23 cellular contexts compared by ENCODE assay signal in the genomic region with DNA sequence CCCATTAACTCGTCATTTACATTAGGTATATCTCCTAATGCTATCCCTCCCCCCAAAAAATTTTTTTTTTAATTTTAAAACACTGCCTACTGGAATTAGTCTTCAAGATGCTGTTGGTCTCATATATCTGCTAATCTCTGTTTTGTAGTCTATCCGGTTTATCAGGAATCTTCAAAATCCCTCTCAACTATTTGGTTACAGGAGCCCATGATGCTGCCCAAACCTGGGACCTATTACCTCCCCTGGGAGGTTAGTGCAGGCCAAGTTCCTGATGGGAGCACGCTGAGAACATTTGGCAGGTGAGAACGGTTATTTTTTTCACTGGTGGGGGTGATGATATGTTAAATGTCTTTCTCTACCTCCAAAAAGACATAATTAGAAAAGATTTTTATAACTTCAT. TPM values are rescaled to one million over a fixed set of nuclear protein-coding genes. Genes with fewer than 3 reads are reported as not detected.
DNase-seq lines count a peak whose midpoint lies in the region; ATAC-seq and TF ChIP-seq lines count a peak whose summit lies in the region.
"Had no signal": no experiment of that assay in that cellular context is flagged by ENCODE, and none has a peak within 500 bp of the region (broad histone marks: within the 10 kb centered on the region; RNA-seq: fewer than 3 reads in every experiment).

No MANE protein-coding gene starts in this region.

- no peak overlapping the region for H3K9ac ChIP-seq in trophoblast cell (ENCODE audit: low read length)
- H3K9ac ChIP-seq: BLaER1 treated with 17β-estradiol and CSF1 and Interleukin-3, amounts not matched to agents 10 nM and 100 nM had no signal

- TF ChIP-seq CTCF in heart right ventricle (IDR thresholded peaks at IDR 0.05) (no peak), testis (IDR thresholded peaks at IDR 0.05) (no peak), breast epithelium (IDR thresholded peaks at IDR 0.05) (no peak)

- H2AFZ ChIP-seq in trophoblast cell (ENCODE audit: insufficient read depth, low read length, poor library complexity), result no peak overlapping the region
- H2AFZ ChIP-seq: GM23338 had no signal

- no peaks in the 10 kb centered on the region for H3K27me3 ChIP-seq in heart right ventricle
- no peaks in the 10 kb centered on the region for H3K27me3 ChIP-seq in trophoblast cell (ENCODE audit: insufficient read depth, low read length)
- no peaks in the 10 kb centered on the region for H3K27me3 ChIP-seq in testis
- H3K27me3 ChIP-seq in breast epithelium, result no peaks in the 10 kb centered on the region
- H3K27me3 ChIP-seq: BE2C; BLaER1 treated with 17β-estradiol and CSF1 and Interleukin-3, amounts not matched to agents 10 nM and 100 nM had no signal

- H3K36me3 ChIP-seq in heart right ventricle, result peaks cover 0 to 24% (median 0%) of the 10 kb centered on the region in 9 donors
- peaks cover 0 to 6% of the 10 kb centered on the region in 2 experiments for H3K36me3 ChIP-seq in trophoblast cell (ENCODE audit: control insufficient read depth in 1 of 2, insufficient read depth in 2 of 2, low read length in 2 of 2)
- H3K36me3 ChIP-seq in testis (ENCODE audit: low read depth, missing control alignments), result no peaks in the 10 kb centered on the region
- H3K36me3 ChIP-seq in breast epithelium, result no peaks in the 10 kb centered on the region

- H2BK5ac ChIP-seq in trophoblast cell (ENCODE audit: low read depth, low read length, poor library complexity), result no peak overlapping the region

- no peak overlapping the region for H3K4ac ChIP-seq in trophoblast cell (ENCODE audit: low read depth, low read length)

- intact Hi-C loops in Right ventricle myocardium superior (cut with DNase I), result no loop called here
- intact Hi-C loops in heart right ventricle (cut with DNase I), result loop anchor here in 1 of 10 donors (10.0 kb wide), 1 partner anchor 81 kb away; a partner anchor contains a TSS
- intact Hi-C loops in testis (cut with DNase I; ENCODE audit: low total_unique reads), result no loop called here
- intact Hi-C loops in breast epithelium (cut with DNase I; ENCODE audit: low total_unique reads), result no loop called here

- H3K9me3 ChIP-seq in heart right ventricle, result no peaks in the 10 kb centered on the region
- H3K9me3 ChIP-seq in trophoblast cell (ENCODE audit: insufficient read depth, low read depth, low read length), result no peaks in the 10 kb centered on the region
- no peaks in the 10 kb centered on the region for H3K9me3 ChIP-seq in testis
- H3K9me3 ChIP-seq in breast epithelium, result no peaks in the 10 kb centered on the region
- H3K9me3 ChIP-seq: A549; BE2C; BLaER1 treated with 17β-estradiol and CSF1 and Interleukin-3, amounts not matched to agents 10 nM and 100 nM had no signal

- ATAC-seq in Right ventricle myocardium superior (ENCODE audit: poor library complexity), result no peak
- ATAC-seq in heart right ventricle, result no peak
- ATAC-seq: A549, GM23338, HCT116 had no signal

- H3K79me1 ChIP-seq in trophoblast cell (ENCODE audit: low read length), result peaks cover 12% of the 10 kb centered on the region

- no peak overlapping the region for H2BK120ac ChIP-seq in trophoblast cell (ENCODE audit: insufficient read depth, low read length, poor library complexity)

- DNase-seq in Right ventricle myocardium superior (peak; percentile 1), heart right ventricle (no peak), islet precursor cell (peak; percentile 25), trophoblast cell (peak; percentile 75 to 94), testis (no peak), breast epithelium (ENCODE audit: low spot score in 2 of 2) (no peak), globus pallidus (ENCODE audit: low spot score) (no peak)
- DNase-seq: 8988T; ACHN; AML-193; BE2C; Calu3; CD4-positive, alpha-beta memory T cell; COR-L47; DMS53; DMS79 treated with DMSO at 0.1 percent for 48 hours; GF-D8; H9 had no signal

- WGBS in heart right ventricle, 2 donors, result 91 to 93% methylated on average over 4 of the region's 4 CpGs
- no CpG with 5 or more reads among the region's 4 CpGs for whole genome bisulfite sequencing in trophoblast cell (ENCODE audit: extremely low coverage, insufficient coverage, insufficient read length)
- 86 to 89% methylated on average over 4 of the region's 4 CpGs for WGBS in testis, 2 donors

- no peak overlapping the region for H3K23ac ChIP-seq in trophoblast cell (ENCODE audit: low read length)

- TF ChIP-seq POLR2A in testis (IDR thresholded peaks at IDR 0.05), result no peak
- TF ChIP-seq POLR2A in breast epithelium (IDR thresholded peaks at IDR 0.05), result no peak

- no peak overlapping the region for H4K91ac ChIP-seq in trophoblast cell (ENCODE audit: low read depth, low read length)

- no peak overlapping the region for H2BK12ac ChIP-seq in trophoblast cell (ENCODE audit: low read length)

- no peak overlapping the region for H3K4me3 ChIP-seq in heart right ventricle
- no peak overlapping the region for H3K4me3 ChIP-seq in trophoblast cell (ENCODE audit: low read depth, low read length)
- H3K4me3 ChIP-seq in testis, result no peak overlapping the region
- H3K4me3 ChIP-seq in breast epithelium, result no peak overlapping the region
- H3K4me3 ChIP-seq: A549; BLaER1 treated with 17β-estradiol and CSF1 and Interleukin-3, amounts not matched to agents 10 nM and 100 nM; GM23338 had no signal

- peaks cover 3% of the 10 kb centered on the region for H3K79me2 ChIP-seq in trophoblast cell (ENCODE audit: control insufficient read depth, insufficient read depth, low read length, poor library complexity)

- H3K14ac ChIP-seq in trophoblast cell (ENCODE audit: low read length), result no peak overlapping the region

- no peak overlapping the region for H2AK5ac ChIP-seq in trophoblast cell (ENCODE audit: low read length)

- H3K27ac ChIP-seq in heart right ventricle (no peak overlapping the region), trophoblast cell (ENCODE audit: low read depth, low read length) (no peak overlapping the region), testis (no peak overlapping the region), breast epithelium (no peak overlapping the region)
- H3K27ac ChIP-seq: A549; BLaER1 treated with 17β-estradiol and CSF1 and Interleukin-3, amounts not matched to agents 10 nM and 100 nM had no signal

- H3K4me2 ChIP-seq in trophoblast cell (ENCODE audit: low read length), result no peak overlapping the region
- H3K4me2 ChIP-seq: A549; BLaER1 treated with 17β-estradiol and CSF1 and Interleukin-3, amounts not matched to agents 10 nM and 100 nM; GM23338 had no signal

- H4K12ac ChIP-seq in trophoblast cell (ENCODE audit: low read depth, low read length), result no peak overlapping the region

- no peak overlapping the region for H4K8ac ChIP-seq in trophoblast cell (ENCODE audit: low read depth, low read length)

- no peak overlapping the region for H3K18ac ChIP-seq in trophoblast cell (ENCODE audit: low read length)

- H3K4me1 ChIP-seq in heart right ventricle, result peaks cover 0 to 33% (median 3%) of the 10 kb centered on the region in 9 donors
- H3K4me1 ChIP-seq in trophoblast cell (ENCODE audit: control insufficient read depth in 1 of 2, insufficient read depth in 2 of 2, low read length in 2 of 2), result peaks cover 13 to 20% of the 10 kb centered on the region in 2 experiments
- H3K4me1 ChIP-seq in testis, result peaks cover 36% of the 10 kb centered on the region
- H3K4me1 ChIP-seq in breast epithelium, result peaks cover 0 to 21% of the 10 kb centered on the region in 2 donors

RNA-seq across cellular contexts. Expression of a gene that starts 6.9 kb away (rescaled TPM):
- total RNA-seq in Right ventricle myocardium superior, result 7.6 TPM
- total RNA-seq in heart right ventricle, result 10 to 100 TPM in 3 of 10 donors, 1 to 10 TPM in 7; 4.4 to 13.3 (median 9.0) TPM
- polyA plus RNA-seq in heart right ventricle, result 10 to 100 TPM; 19.5 to 20.1 TPM
- polyA plus RNA-seq in trophoblast cell (2013), result 23.8 and 25.0 TPM in 2 replicates
- total RNA-seq in testis, result 10 to 100 TPM; 15.4 to 17.8 TPM
- 19.5 TPM for polyA plus RNA-seq in testis (ENCODE audit: insufficient read depth, low read depth, low replicate concordance)
- 10 to 100 TPM; 16.7 to 30.2 (median 26.8) TPM for total RNA-seq in breast epithelium

RNA-seq across cellular contexts. Expression of a gene that starts 7.0 kb away (rescaled TPM):
- total RNA-seq in Right ventricle myocardium superior (83.6 TPM), heart right ventricle (100 to 1,000 TPM in 1 of 10 donors, 10 to 100 TPM in 9; 76.0 to 105 (median 94.0) TPM), testis (10 to 100 TPM; 64.1 to 77.7 TPM), breast epithelium (100 to 1,000 TPM in 1 of 3 donors, 10 to 100 TPM in 2; 55.1 to 147 (median 55.3) TPM)
- polyA plus RNA-seq in heart right ventricle (10 to 100 TPM; 11.1 to 45.8 TPM), testis (ENCODE audit: insufficient read depth, low read depth, low replicate concordance) (24.1 TPM)
- polyA plus RNA-seq in trophoblast cell (2013), result 31.9 and 34.4 TPM in 2 replicates

RNA-seq across cellular contexts. Expression of a gene that starts 14.7 kb away (rescaled TPM):
- total RNA-seq in Right ventricle myocardium superior (1.8 TPM), heart right ventricle (1 to 10 TPM in 7 of 10 donors, under 1 TPM in 3; 0.52 to 2.2 (median 1.3) TPM), testis (10 to 100 TPM; 16.9 to 17.1 TPM), breast epithelium (10 to 100 TPM in 1 of 3 donors, 1 to 10 TPM in 2; 6.6 to 13.0 (median 9.5) TPM)
- polyA plus RNA-seq in heart right ventricle (10 to 100 TPM in 1 of 2 donors, 1 to 10 TPM in 1; 2.4 to 11.3 TPM), testis (ENCODE audit: insufficient read depth, low read depth, low replicate concordance) (15.0 TPM)
- polyA plus RNA-seq in trophoblast cell (2013), result 7.5 and 8.6 TPM in 2 replicates

RNA-seq across cellular contexts. Expression of a gene that starts 41.1 kb away (rescaled TPM):
- total RNA-seq in Right ventricle myocardium superior, result 0.08 TPM
- total RNA-seq in heart right ventricle, result under 1 TPM in 4 of 10 donors, not detected in 6; 0.04 to 0.31 (median 0.05) TPM
- under 1 TPM; 0.04 to 0.07 TPM for polyA plus RNA-seq in heart right ventricle
- polyA plus RNA-seq in trophoblast cell (2013), result 0.04 and 0.06 TPM in 2 replicates
- 1 to 10 TPM; 2.7 to 3.5 TPM for total RNA-seq in testis
- 1.2 TPM for polyA plus RNA-seq in testis (ENCODE audit: insufficient read depth, low read depth, low replicate concordance)
- total RNA-seq in breast epithelium, result 1 to 10 TPM; 1.6 to 8.0 (median 3.9) TPM
- total RNA-seq: CD4-positive, alpha-beta memory T cell; H4 had no signal
- polyA plus RNA-seq: CD4-positive, alpha-beta memory T cell had no signal

RNA-seq across cellular contexts. Expression of a gene that starts 45.1 kb away (rescaled TPM):
- total RNA-seq in Right ventricle myocardium superior (4.7 TPM), heart right ventricle (1 to 10 TPM; 2.1 to 6.3 (median 2.8) TPM), testis (100 to 1,000 TPM in 1 of 2 donors, 10 to 100 TPM in 1; 81.1 to 119 TPM), breast epithelium (10 to 100 TPM in 2 of 3 donors, 1 to 10 TPM in 1; 7.7 to 18.7 (median 17.7) TPM)
- polyA plus RNA-seq in heart right ventricle (1 to 10 TPM; 1.6 to 8.3 TPM), testis (ENCODE audit: insufficient read depth, low read depth, low replicate concordance) (85.4 TPM)
- polyA plus RNA-seq in trophoblast cell (2013), result 3.2 and 3.6 TPM in 2 replicates

Comparison
In these comparisons a context has a peak if more than half of its experiments do, and no peak if none do; other contexts are left out.
1. DNase-seq: peak in Right ventricle myocardium superior (single experiment), islet precursor cell (single experiment) and trophoblast cell (2 of 2); none in heart right ventricle (0 of 2), testis (single experiment), breast epithelium (0 of 2) and globus pallidus (single experiment).